ENCODE assay signal across 9 cellular contexts in genomic region chr12:25054076-25054782, GRCh38.
DNase-seq lines count a peak whose midpoint lies in the region; ATAC-seq and TF ChIP-seq lines count a peak whose summit lies in the region.
"Had no signal": no experiment of that assay in that cellular context is flagged by ENCODE, and none has a peak within 500 bp of the region (broad histone marks: within the 10 kb centered on the region; RNA-seq: fewer than 3 reads in every experiment).

No MANE protein-coding gene starts in this region.

- no peak for TF ChIP-seq CTCF in HL-60 (IDR thresholded peaks at IDR 0.05; ENCODE audit: insufficient read depth, low read length)

- H3K9me3 Mint-ChIP-seq in activated naive CD8-positive, alpha-beta T cell (ENCODE audit: low read depth): no peaks in the 10 kb centered on the region

- H2AFZ ChIP-seq in mesenchymal stem cell (ENCODE audit: low read depth, low read length): no peak overlapping the region

- no peak overlapping the region for H2BK5ac ChIP-seq in mesenchymal stem cell (ENCODE audit: low read depth, low read length, poor library complexity, severe bottlenecking)

- no peaks in the 10 kb centered on the region for H3K79me1 ChIP-seq in mesenchymal stem cell (replicated peaks; ENCODE audit: low read length, poor library complexity, severe bottlenecking)

- WGBS in mesenchymal stem cell: 86% methylated on average over 4 of the region's 4 CpGs

- H3K27me3 Mint-ChIP-seq in activated naive CD8-positive, alpha-beta T cell: no peaks in the 10 kb centered on the region

- no peaks in the 10 kb centered on the region for H3K9me3 ChIP-seq in mesenchymal stem cell (ENCODE audit: control insufficient read depth, low read length)

- no peaks in the 10 kb centered on the region for H3K36me3 Mint-ChIP-seq in activated naive CD8-positive, alpha-beta T cell

- peaks cover 1% of the 10 kb centered on the region for H3K4me1 ChIP-seq in mesenchymal stem cell (ENCODE audit: control insufficient read depth, insufficient read depth, low read depth, low read length)

- H3K23ac ChIP-seq in mesenchymal stem cell (ENCODE audit: low read length in 2 of 2): no peak overlapping the region

- no peak overlapping the region for H2BK120ac ChIP-seq in mesenchymal stem cell (ENCODE audit: low read depth, low read length)

- H3K4ac ChIP-seq in mesenchymal stem cell (ENCODE audit: low read depth in 1 of 2, low read length in 2 of 2): no peak overlapping the region

- H3K4me3 Mint-ChIP-seq in activated naive CD8-positive, alpha-beta T cell: peak overlapping the region; percentile 87

- no peak overlapping the region for H2BK12ac ChIP-seq in mesenchymal stem cell (ENCODE audit: low read length in 2 of 2)

- peak; percentile 19 for DNase-seq in CD1c-positive myeloid dendritic cell (ENCODE audit: extremely low spot score)
- DNase-seq in HL-60 (ENCODE audit: low read depth in 1 of 2, low spot score in 1 of 2): no peak
- no peak for DNase-seq in mesenchymal stem cell
- no peak for DNase-seq in DMS153 (lab: John Stamatoyannopoulos, UW)
- DNase-seq in NCI-H524 (lab: John Stamatoyannopoulos, UW): no peak
- DNase-seq in iPS-NIHi7 (ENCODE audit: extremely low spot score): no peak
- DNase-seq: substantia nigra had no signal

- H3K36me3 ChIP-seq in mesenchymal stem cell (ENCODE audit: control insufficient read depth in 1 of 2, insufficient read depth in 2 of 2, low read depth in 1 of 2, low read length in 2 of 2): no peaks in the 10 kb centered on the region

- H3K4me3 ChIP-seq in HL-60 (replicated peaks; ENCODE audit: insufficient read depth, low read length) (peak overlapping the region; percentile 64), mesenchymal stem cell (ENCODE audit: insufficient read depth in 1 of 2, low read depth in 1 of 2, low read length in 2 of 2) (no peak overlapping the region)

- no peak overlapping the region for H3K4me2 ChIP-seq in mesenchymal stem cell (ENCODE audit: low read length, poor library complexity, severe bottlenecking)

- H3K9ac ChIP-seq in mesenchymal stem cell (ENCODE audit: low read length): no peak overlapping the region

- H4K91ac ChIP-seq in mesenchymal stem cell (ENCODE audit: low read length): no peak overlapping the region

- H2BK15ac ChIP-seq in mesenchymal stem cell (ENCODE audit: low read depth, poor library complexity, severe bottlenecking): no peak overlapping the region

- H2AK5ac ChIP-seq in mesenchymal stem cell (ENCODE audit: low read length, severe bottlenecking): no peak overlapping the region

- no peak overlapping the region for H4K8ac ChIP-seq in mesenchymal stem cell (ENCODE audit: low read length)

- H3K27ac Mint-ChIP-seq in activated naive CD8-positive, alpha-beta T cell: peak overlapping the region; percentile 94

- H3K27me3 ChIP-seq in HL-60 (ENCODE audit: insufficient read depth, poor library complexity, severe bottlenecking) (no peaks in the 10 kb centered on the region), mesenchymal stem cell (ENCODE audit: control insufficient read depth in 1 of 2, insufficient read depth in 1 of 2, low read length in 2 of 2) (no peaks in the 10 kb centered on the region)

- ATAC-seq in HG02840 (IDR thresholded peaks at IDR 0.05; ENCODE audit: low FRiP score, unreplicated experiment): no peak

- H3K18ac ChIP-seq in mesenchymal stem cell (ENCODE audit: low read depth in 1 of 2, low read length in 2 of 2): no peak overlapping the region

- no peak overlapping the region for H3K14ac ChIP-seq in mesenchymal stem cell (ENCODE audit: low read length in 2 of 2)

- peak overlapping the region; percentile 99 for H3K27ac ChIP-seq in HL-60 (replicated peaks)
- H3K27ac ChIP-seq in mesenchymal stem cell (ENCODE audit: low read length, poor library complexity, severe bottlenecking): peak overlapping the region; percentile 45

- H3K4me1 Mint-ChIP-seq in activated naive CD8-positive, alpha-beta T cell (ENCODE audit: low read depth): peaks cover 68% of the 10 kb centered on the region
